In the genomic region with DNA sequence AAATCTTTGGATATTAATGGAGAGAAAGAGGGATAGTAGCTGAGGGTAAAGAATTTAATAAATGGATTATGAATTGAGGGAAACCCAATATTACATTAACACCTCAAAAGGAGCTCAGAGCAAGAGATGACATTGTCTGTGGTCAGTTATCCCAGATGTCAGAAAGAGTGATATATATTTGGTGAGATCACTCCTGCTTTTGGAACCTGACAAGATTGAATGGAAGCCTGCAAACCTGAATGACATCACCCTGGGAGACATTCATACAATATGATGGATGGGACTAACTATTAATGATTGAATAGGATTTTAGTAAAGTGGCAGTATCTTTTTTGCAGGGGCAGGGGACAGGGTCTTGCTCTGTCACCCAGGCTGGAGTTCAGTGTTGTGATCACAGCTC, we compare ENCODE assay signal across 26 cellular contexts.
"Had no signal": no experiment of that assay in that cellular context is flagged by ENCODE, and none has a peak within 500 bp of the region (broad histone marks: within the 10 kb centered on the region; RNA-seq: fewer than 3 reads in every experiment).

No MANE protein-coding gene starts in this region.

- FAIRE-seq: urothelium cell line had no signal

- H3K4me1 ChIP-seq: stomach, suprapubic skin, testis, thyroid gland, tibial artery, tibial nerve, transverse colon, upper lobe of left lung, upper lobe of right lung, uterus, vagina had no signal

- H3K27me3 ChIP-seq: stomach, suprapubic skin, testis, thyroid gland, tibial artery, tibial nerve, transverse colon, upper lobe of left lung, upper lobe of right lung, uterus, vagina had no signal

- H3K27ac ChIP-seq: stomach, suprapubic skin, testis, thoracic aorta, thyroid gland, tibial artery, tibial nerve, transverse colon, upper lobe of left lung, upper lobe of right lung, uterus, vagina had no signal

- H3K4me3 ChIP-seq: stomach, suprapubic skin, testis, thoracic aorta, thyroid gland, tibial artery, tibial nerve, transverse colon, upper lobe of left lung, upper lobe of right lung, uterus, vagina had no signal

- H3K36me3 ChIP-seq: stomach, suprapubic skin, thoracic aorta, thyroid gland, tibial artery, tibial nerve, transverse colon, upper lobe of left lung, upper lobe of right lung, uterus, vagina had no signal

- DNase-seq: stimulated activated CD4-positive, alpha-beta T cell treated with anti-CD3 and anti-CD28 coated beads, Interleukin-2, amount 100 ng/mL, for 48 hours; stimulated activated CD4-positive, alpha-beta T cell treated with anti-CD3 and anti-CD28 coated beads, Interleukin-4, amount 100 ng/mL, for 1 hour; stimulated activated CD4-positive, alpha-beta T cell treated with anti-CD3 and anti-CD28 coated beads, Interleukin-4, amount 100 ng/mL, for 24 hours; stimulated activated CD4-positive, alpha-beta T cell treated with anti-CD3 and anti-CD28 coated beads, Interleukin-4, amount 100 ng/mL, for 4 hours; stimulated activated CD8-positive, alpha-beta memory T cell treated with anti-CD3 and anti-CD28 coated beads, Interleukin-4, amount 100 ng/mL, for 48 hours; stimulated activated naive B cell treated with anti-CD40 and anti-IgM and Interleukin-4, amounts not matched to agents 10 μg/mL and 1 μg/mL and 100 μg/mL, for 72 hours; stimulated activated naive CD4-positive, alpha-beta T cell; stimulated activated naive CD4-positive, alpha-beta T cell treated with Interleukin-2 at 50 U/mL for 16 hours; stimulated activated naive CD8-positive, alpha-beta T cell treated with anti-CD3 and anti-CD28 coated beads, Interleukin-15, amount 100 ng/mL, for 72 hours; stimulated activated naive CD8-positive, alpha-beta T cell treated with anti-CD3 and anti-CD28 coated beads, Interleukin-15, Interleukin-2, amounts not matched to agents 100 U/mL and 50 U/mL, for 24 hours; stomach; substantia nigra; testis; thyroid gland; tibial artery; transverse colon; upper lobe of left lung; upper lobe of right lung; uterus had no signal

- ATAC-seq: stimulated activated effector memory CD8-positive, alpha-beta T cell treated with anti-CD3 and anti-CD28 coated beads, Interleukin-12 subunit alpha, Interleukin-12 subunit beta, amount 100 ng/mL, for 72 hours; stimulated activated memory B cell treated with anti-CD40 and anti-IgM and Interleukin-4, amounts not matched to agents 10 μg/mL and 1 μg/mL and 100 μg/mL, for 72 hours; stimulated activated naive B cell treated with anti-CD40 and anti-IgM and Interleukin-4, amounts not matched to agents 10 μg/mL and 1 μg/mL and 100 μg/mL, for 72 hours; stimulated activated naive CD8-positive, alpha-beta T cell treated with anti-CD3 and anti-CD28 coated beads, Interleukin-15, amount 100 ng/mL, for 72 hours; stimulated activated naive CD8-positive, alpha-beta T cell treated with anti-CD3 and anti-CD28 coated beads, Interleukin-15, Interleukin-2, amounts not matched to agents 100 U/mL and 50 U/mL, for 24 hours; upper lobe of right lung had no signal

- H3K9me3 ChIP-seq: testis, thyroid gland, upper lobe of right lung had no signal
